ENCODE assay signal across 15 cellular contexts in genomic region chr16:2529961-2530628, GRCh38. TPM values are rescaled to one million over a fixed set of nuclear protein-coding genes. Genes with fewer than 3 reads are reported as not detected.
DNase-seq lines count a peak whose midpoint lies in the region; ATAC-seq, FAIRE-seq and TF ChIP-seq lines count a peak whose summit lies in the region.
"Had no signal": no experiment of that assay in that cellular context is flagged by ENCODE, and none has a peak within 500 bp of the region (broad histone marks: within the 10 kb centered on the region; RNA-seq: fewer than 3 reads in every experiment).

No MANE protein-coding gene starts in this region.

- CTCF ChIA-PET in CD4-positive, alpha-beta memory T cell (lab: Charles Lee; ENCODE audit: partially characterized antibody) = interaction anchor here (1.3 kb wide), 1 partner anchor 9 kb away, joined by 4 read pairs; no protein-coding TSS in a partner anchor
- CTCF ChIA-PET in K562 (lab: Yijun Ruan, JAX; ENCODE audit: low intra/inter-chr PET ratio) = no interaction called here

- peak overlapping the region in 1 of 2 experiments; percentile 64; a peak in 2 of 4 replicates for H3K9ac ChIP-seq in K562 (ENCODE audit: insufficient read depth in 1 of 2, low read depth in 2 of 2, low read length in 2 of 2)

- no peak for TF ChIP-seq RAD21 in K562 (CRISPR knock-in tag; conservative IDR thresholded peaks at IDR 0.05 in 1 of 2, IDR thresholded peaks at IDR 0.05 in 1 of 2)

- ATAC-seq in K562 (no peak), HG02840 (IDR thresholded peaks at IDR 0.05; ENCODE audit: low FRiP score, unreplicated experiment) (no peak), GM19397 (IDR thresholded peaks at IDR 0.05; ENCODE audit: unreplicated experiment) (no peak)

- H3K27ac Mint-ChIP-seq in CD4-positive, alpha-beta memory T cell = peak overlapping the region; percentile 57 to 99 (median 80)
- peak overlapping the region; percentile 16 for H3K27ac Mint-ChIP-seq in mesothelial cell of epicardium

- peaks cover 19% of the 10 kb centered on the region for H3K36me3 ChIP-seq in CD4-positive, alpha-beta memory T cell (ENCODE audit: insufficient read depth, low read length)
- H3K36me3 ChIP-seq in K562 (ENCODE audit: control insufficient read depth, insufficient read depth, low read length) = peaks cover 50% of the 10 kb centered on the region; the same call in 2 of the 3 replicates

- H3K9me3 ChIP-seq in CD4-positive, alpha-beta memory T cell (ENCODE audit: control insufficient read depth in 1 of 2, low read length in 2 of 2) = no peaks in the 10 kb centered on the region
- no peaks in the 10 kb centered on the region for H3K9me3 ChIP-seq in K562 (replicated peaks; ENCODE audit: control insufficient read depth, insufficient read depth, low read depth, low read length)
- H3K9me3 ChIP-seq: Peyer's patch, sigmoid colon had no signal

- no peaks in the 10 kb centered on the region for H4K20me1 ChIP-seq in K562 (replicated peaks; ENCODE audit: control insufficient read depth, insufficient read depth, low read length)

- H3K4me2 ChIP-seq in K562 (ENCODE audit: insufficient read depth, low read length) = no peak overlapping the region

- no peaks in the 10 kb centered on the region for H3K27me3 ChIP-seq in CD4-positive, alpha-beta memory T cell (ENCODE audit: insufficient read depth, low read length)
- no peaks in the 10 kb centered on the region for H3K27me3 ChIP-seq in K562 (ENCODE audit: control insufficient read depth in 2 of 2, insufficient read depth in 2 of 2, low read length in 2 of 2)
- H3K27me3 ChIP-seq: Peyer's patch, sigmoid colon had no signal

- H3K4me1 Mint-ChIP-seq in CD4-positive, alpha-beta memory T cell = peaks cover 6 to 28% (median 14%) of the 10 kb centered on the region in 4 donors
- peaks cover 12% of the 10 kb centered on the region for H3K4me1 Mint-ChIP-seq in mesothelial cell of epicardium

- peaks cover 12% of the 10 kb centered on the region for H3K4me1 ChIP-seq in CD4-positive, alpha-beta memory T cell (ENCODE audit: insufficient read depth, low read length)
- H3K4me1 ChIP-seq in K562 (replicated peaks in 1 of 2; ENCODE audit: control insufficient read depth in 2 of 2, insufficient read depth in 2 of 2, low read length in 2 of 2) = peaks cover 6 to 62% of the 10 kb centered on the region in 2 experiments; a peak in 3 of 5 replicates

- peaks cover 3% of the 10 kb centered on the region for H3K9me1 ChIP-seq in K562 (ENCODE audit: control insufficient read depth, insufficient read depth, low read length)

- FAIRE-seq in K562 (lab: Jason Lieb, UNC) = no peak
- FAIRE-seq: frontal cortex had no signal

- no peak overlapping the region for H3K4me3 ChIP-seq in CD4-positive, alpha-beta memory T cell (ENCODE audit: low read length in 2 of 2)
- no peak overlapping the region for H3K4me3 ChIP-seq in K562
- H3K4me3 ChIP-seq: Peyer's patch, sigmoid colon had no signal

- POLR2A ChIA-PET in CD4-positive, alpha-beta memory T cell (lab: Charles Lee; ENCODE audit: partially characterized antibody) = interaction anchor here (3.5 kb wide), 1 partner anchor 9 kb away, joined by 170 read pairs; the partner anchor contains the start of gene AMDHD2
- POLR2A ChIA-PET in K562 (lab: Yijun Ruan, JAX) = interaction anchor here (0.7 to 3.8 kb wide), 4 partner anchors 9 to 230 kb away, joined by 3 to 45 read pairs (median 9); partner anchors contain the start of gene AMDHD2

- no peak for TF ChIP-seq POLR2A in K562 (conservative IDR thresholded peaks at IDR 0.05)

- no TSS peak for BruUV-seq in K562 (replicated peaks; lab: Mats Ljungman, UMichigan)

- TF ChIP-seq CTCF in K562 (IDR thresholded peaks at IDR 0.05 in 2 of 3, conservative IDR thresholded peaks at IDR 0.05 in 1 of 3; ENCODE audit: insufficient read depth in 2 of 3, low read depth in 1 of 3, low read length in 3 of 3) (no peak), mesothelial cell of epicardium (IDR thresholded peaks at IDR 0.05; ENCODE audit: unreplicated experiment) (no peak)

- no peaks in the 10 kb centered on the region for H3K79me2 ChIP-seq in K562 (ENCODE audit: control insufficient read depth, insufficient read depth, low read length)

- WGBS in K562 (ENCODE audit: insufficient coverage, low coverage, missing lambda C conversion rate) = 87% methylated on average over 14 of the region's 15 CpGs

- DNase-seq in 8988T = peak; percentile 6
- peak in 1 of 5 donors; percentile 36 for DNase-seq in CD4-positive, alpha-beta memory T cell
- no peak for DNase-seq in K562 (ENCODE audit: extremely low read depth in 1 of 4, low spot score in 3 of 4)
- no peak for DNase-seq in mesothelial cell of epicardium (ENCODE audit: low spot score in 2 of 2, unreplicated experiment in 2 of 2)
- DNase-seq in NCI-H82 (lab: John Stamatoyannopoulos, UW) = no peak
- no peak for DNase-seq in NCI-H1436 treated with DMSO at 0.1 percent for 48 hours (lab: John Stamatoyannopoulos, UW)
- DNase-seq: COR-L47; effector memory CD4-positive, alpha-beta T cell; NCI-H1092 treated with DMSO at 0.1 percent for 48 hours; sigmoid colon had no signal

- peaks cover 0 to 8% (median 0%) of the 10 kb centered on the region in 8 donors for H3K9me3 Mint-ChIP-seq in CD4-positive, alpha-beta memory T cell
- no peaks in the 10 kb centered on the region for H3K9me3 Mint-ChIP-seq in mesothelial cell of epicardium

- intact Hi-C loops in CD4-positive, alpha-beta memory T cell (cut with micrococcal nuclease) = loop anchor here (5.0 to 10.0 kb wide), 2 partner anchors 245 to 758 kb away; partner anchors contain the start of genes ELOB, EME2, MRPS34 and NME3
- intact Hi-C loops in K562 (cut with micrococcal nuclease) = no loop called here

- TF ChIP-seq EP300 in K562 (IDR thresholded peaks at IDR 0.05; ENCODE audit: low read length) = no peak

- in situ Hi-C loops in K562 (cut with MboI) = no loop called here

- H3K4me3 Mint-ChIP-seq in CD4-positive, alpha-beta memory T cell = peak overlapping the region in 4 of 8 donors; percentile 13 to 75 (median 50)
- peak overlapping the region; percentile 41 for H3K4me3 Mint-ChIP-seq in mesothelial cell of epicardium

- H2AFZ ChIP-seq in K562 (ENCODE audit: low read depth, low read length) = no peak overlapping the region

- peaks cover 0 to 28% of the 10 kb centered on the region in 2 donors for H3K36me3 Mint-ChIP-seq in CD4-positive, alpha-beta memory T cell
- peaks cover 4% of the 10 kb centered on the region for H3K36me3 Mint-ChIP-seq in mesothelial cell of epicardium

- H3K27ac ChIP-seq in CD4-positive, alpha-beta memory T cell (ENCODE audit: low read depth, low read length) = peak overlapping the region; percentile 91
- no peak overlapping the region for H3K27ac ChIP-seq in K562 (ENCODE audit: extremely low read depth, low read depth, low read length)

- H3K27me3 Mint-ChIP-seq in CD4-positive, alpha-beta memory T cell = peaks cover 0 to 2% of the 10 kb centered on the region in 2 donors
- H3K27me3 Mint-ChIP-seq in mesothelial cell of epicardium (ENCODE audit: low read depth) = no peaks in the 10 kb centered on the region

RNA-seq across cellular contexts. Expression of gene CEMP1, which starts 1.1 kb away (rescaled TPM):
- 1 to 10 TPM; 1.7 to 3.0 TPM for total RNA-seq in CD4-positive, alpha-beta memory T cell
- 1 to 10 TPM; 1.9 to 5.0 TPM for polyA plus RNA-seq in CD4-positive, alpha-beta memory T cell
- 0.21 TPM in 1 of 2 replicates, not detected in the other for total RNA-seq in K562 (2011; cell fraction: chromatin; rRNA removed; ENCODE audit: low replicate concordance)
- total RNA-seq in K562 (2011; cell fraction: nucleolus; rRNA removed) = 0.39 and 0.83 TPM in 2 replicates
- not detected in 2 replicates for total RNA-seq in K562 (2011; cell fraction: nucleoplasm; rRNA removed)
- total RNA-seq in K562 (2014; rRNA removed) (not detected in 2 replicates), K562 (2014; rRNA removed; fragmentation: Illumina TruSeq; extraction: Trizol) (not detected in 2 replicates), K562 (2015; rRNA removed; fragmentation: Illumina TruSeq; extraction: Trizol) (not detected in 2 replicates), K562 (2021) (not detected in 2 replicates), mesothelial cell of epicardium (0.75 to 1.7 TPM (median 1.1 TPM) in 3 replicates)
- polyA plus RNA-seq in K562 (2011; rRNA removed) (not detected in 2 replicates), K562 (2014; fragmentation: Illumina TruSeq; extraction: Trizol) (not detected in 2 replicates), K562 (2014; fragmentation: Nextera tagmentation; extraction: Ambion mirVana) (under 1 TPM in 1 of 2 experiments, not detected in 1; 0.45 TPM), K562 (2014; rRNA removed) (0.05 TPM in 1 of 2 replicates, not detected in the other)
- not detected in 2 replicates for polyA plus RNA-seq in K562 (2011; cell fraction: cytosol; rRNA removed)
- polyA plus RNA-seq in K562 (2011; cell fraction: nucleus; rRNA removed) = 0.11 TPM in 1 of 2 replicates, not detected in the other
- 3.4 TPM in 1 of 2 replicates, not detected in the other for polyA plus RNA-seq in K562 (2012)
- not detected in 2 replicates for polyA minus RNA-seq in K562 (2011; rRNA and poly(A)+ RNA removed)
- polyA minus RNA-seq in K562 (2011; cell fraction: cytosol; rRNA and poly(A)+ RNA removed) = not detected in 2 replicates
- polyA minus RNA-seq in K562 (2011; cell fraction: nucleus; rRNA and poly(A)+ RNA removed) = 0.13 and 0.33 TPM in 2 replicates
- total RNA-seq: NCI-H460, sigmoid colon had no signal

RNA-seq across cellular contexts. Expression of gene PDPK1, which starts 7.7 kb away (rescaled TPM):
- total RNA-seq in CD4-positive, alpha-beta memory T cell = 10 to 100 TPM; 61.2 to 71.3 TPM
- 10 to 100 TPM; 26.4 to 42.1 TPM for polyA plus RNA-seq in CD4-positive, alpha-beta memory T cell
- total RNA-seq in K562 (2011; cell fraction: chromatin; rRNA removed; ENCODE audit: low replicate concordance) = 117 and 145 TPM in 2 replicates
- 53.9 and 57.6 TPM in 2 replicates for total RNA-seq in K562 (2011; cell fraction: nucleolus; rRNA removed)
- total RNA-seq in K562 (2011; cell fraction: nucleoplasm; rRNA removed) = 56.8 and 78.9 TPM in 2 replicates
- total RNA-seq in K562 (2014; rRNA removed) (11.1 and 16.5 TPM in 2 replicates), K562 (2014; rRNA removed; fragmentation: Illumina TruSeq; extraction: Trizol) (18.7 and 20.4 TPM in 2 replicates), K562 (2015; rRNA removed; fragmentation: Illumina TruSeq; extraction: Trizol) (15.2 and 17.1 TPM in 2 replicates), K562 (2021) (37.2 and 38.9 TPM in 2 replicates), mesothelial cell of epicardium (40.4 to 44.6 TPM (median 42.7 TPM) in 3 replicates)
- polyA plus RNA-seq in K562 (2011; rRNA removed) (32.1 and 37.1 TPM in 2 replicates), K562 (2014; fragmentation: Illumina TruSeq; extraction: Trizol) (30.3 and 32.4 TPM in 2 replicates), K562 (2014; fragmentation: Nextera tagmentation; extraction: Ambion mirVana) (1 to 10 TPM; 4.0 to 4.6 TPM), K562 (2014; rRNA removed) (21.3 and 22.3 TPM in 2 replicates)
- 18.7 and 25.8 TPM in 2 replicates for polyA plus RNA-seq in K562 (2011; cell fraction: cytosol; rRNA removed)
- 31.1 and 36.8 TPM in 2 replicates for polyA plus RNA-seq in K562 (2011; cell fraction: nucleus; rRNA removed)
- 16.3 and 20.5 TPM in 2 replicates for polyA plus RNA-seq in K562 (2012)
- polyA minus RNA-seq in K562 (2011; rRNA and poly(A)+ RNA removed) = 40.3 and 44.0 TPM in 2 replicates
- polyA minus RNA-seq in K562 (2011; cell fraction: cytosol; rRNA and poly(A)+ RNA removed) = 13.6 and 19.9 TPM in 2 replicates
- 15.1 and 20.4 TPM in 2 replicates for polyA minus RNA-seq in K562 (2011; cell fraction: nucleus; rRNA and poly(A)+ RNA removed)

RNA-seq across cellular contexts. Expression of gene AMDHD2, which starts 9.9 kb away (rescaled TPM):
- 100 to 1,000 TPM; 114 to 121 TPM for total RNA-seq in CD4-positive, alpha-beta memory T cell
- 10 to 100 TPM; 17.0 to 22.3 TPM for polyA plus RNA-seq in CD4-positive, alpha-beta memory T cell
- total RNA-seq in K562 (2011; cell fraction: chromatin; rRNA removed; ENCODE audit: low replicate concordance) = 56.1 and 256 TPM in 2 replicates
- 207 and 245 TPM in 2 replicates for total RNA-seq in K562 (2011; cell fraction: nucleolus; rRNA removed)
- total RNA-seq in K562 (2011; cell fraction: nucleoplasm; rRNA removed) = 104 and 109 TPM in 2 replicates
- total RNA-seq in K562 (2014; rRNA removed) (39.5 and 48.7 TPM in 2 replicates), K562 (2014; rRNA removed; fragmentation: Illumina TruSeq; extraction: Trizol) (2.0 and 3.6 TPM in 2 replicates), K562 (2015; rRNA removed; fragmentation: Illumina TruSeq; extraction: Trizol) (23.0 and 24.9 TPM in 2 replicates), K562 (2021) (42.3 and 55.1 TPM in 2 replicates), mesothelial cell of epicardium (46.3 to 47.2 TPM (median 46.4 TPM) in 3 replicates)
- polyA plus RNA-seq in K562 (2011; rRNA removed) (11.7 and 19.0 TPM in 2 replicates), K562 (2014; fragmentation: Illumina TruSeq; extraction: Trizol) (10.1 and 18.1 TPM in 2 replicates), K562 (2014; fragmentation: Nextera tagmentation; extraction: Ambion mirVana) (under 1 TPM in 1 of 2 experiments, not detected in 1; 0.38 TPM), K562 (2014; rRNA removed) (54.4 and 56.9 TPM in 2 replicates)
- 12.6 and 34.7 TPM in 2 replicates for polyA plus RNA-seq in K562 (2011; cell fraction: cytosol; rRNA removed)
- 186 and 323 TPM in 2 replicates for polyA plus RNA-seq in K562 (2011; cell fraction: nucleus; rRNA removed)
- polyA plus RNA-seq in K562 (2012) = 37.8 and 57.1 TPM in 2 replicates
- 2.0 and 5.0 TPM in 2 replicates for polyA minus RNA-seq in K562 (2011; rRNA and poly(A)+ RNA removed)
- 11.7 and 14.9 TPM in 2 replicates for polyA minus RNA-seq in K562 (2011; cell fraction: cytosol; rRNA and poly(A)+ RNA removed)
- polyA minus RNA-seq in K562 (2011; cell fraction: nucleus; rRNA and poly(A)+ RNA removed) = 48.8 and 59.8 TPM in 2 replicates

RNA-seq across cellular contexts. Expression of gene ATP6V0C, which starts 16.3 kb away (rescaled TPM):
- total RNA-seq in CD4-positive, alpha-beta memory T cell = 100 to 1,000 TPM; 125 to 129 TPM
- 10 to 100 TPM; 57.5 to 81.6 TPM for polyA plus RNA-seq in CD4-positive, alpha-beta memory T cell
- 30.3 and 91.0 TPM in 2 replicates for total RNA-seq in K562 (2011; cell fraction: chromatin; rRNA removed; ENCODE audit: low replicate concordance)
- total RNA-seq in K562 (2011; cell fraction: nucleolus; rRNA removed) = 132 and 138 TPM in 2 replicates
- 102 and 104 TPM in 2 replicates for total RNA-seq in K562 (2011; cell fraction: nucleoplasm; rRNA removed)
- 28.4 and 48.6 TPM in 2 replicates for total RNA-seq in K562 (2014; rRNA removed)
- 10.2 and 10.8 TPM in 2 replicates for total RNA-seq in K562 (2014; rRNA removed; fragmentation: Illumina TruSeq; extraction: Trizol)
- total RNA-seq in K562 (2015; rRNA removed; fragmentation: Illumina TruSeq; extraction: Trizol) = 22.7 and 24.3 TPM in 2 replicates
- 213 and 228 TPM in 2 replicates for total RNA-seq in K562 (2021)
- polyA plus RNA-seq in K562 (2011; rRNA removed) = 7.1 and 14.1 TPM in 2 replicates
- 28.4 and 49.5 TPM in 2 replicates for polyA plus RNA-seq in K562 (2011; cell fraction: cytosol; rRNA removed)
- 18.4 and 28.6 TPM in 2 replicates for polyA plus RNA-seq in K562 (2011; cell fraction: nucleus; rRNA removed)
- 228 and 237 TPM in 2 replicates for polyA plus RNA-seq in K562 (2012)
- polyA plus RNA-seq in K562 (2014; fragmentation: Illumina TruSeq; extraction: Trizol) = 44.5 and 83.3 TPM in 2 replicates
- polyA plus RNA-seq in K562 (2014; fragmentation: Nextera tagmentation; extraction: Ambion mirVana) = 1 to 10 TPM; 2.9 to 5.2 TPM
- 63.0 and 66.3 TPM in 2 replicates for polyA plus RNA-seq in K562 (2014; rRNA removed)
- polyA minus RNA-seq in K562 (2011; rRNA and poly(A)+ RNA removed) = 4.5 and 5.5 TPM in 2 replicates
- 81.8 and 143 TPM in 2 replicates for polyA minus RNA-seq in K562 (2011; cell fraction: cytosol; rRNA and poly(A)+ RNA removed)
- 8.2 and 10.8 TPM in 2 replicates for polyA minus RNA-seq in K562 (2011; cell fraction: nucleus; rRNA and poly(A)+ RNA removed)
- total RNA-seq in mesothelial cell of epicardium = 143 to 151 TPM (median 149 TPM) in 3 replicates

RNA-seq across cellular contexts. Expression of gene TBC1D24, which starts 55.2 kb away (rescaled TPM):
- total RNA-seq in CD4-positive, alpha-beta memory T cell = 10 to 100 TPM in 1 of 2 experiments, 1 to 10 TPM in 1; 9.6 to 13.7 TPM
- polyA plus RNA-seq in CD4-positive, alpha-beta memory T cell = 1 to 10 TPM; 1.3 to 1.8 TPM
- total RNA-seq in K562 (2011; cell fraction: chromatin; rRNA removed; ENCODE audit: low replicate concordance) = 29.2 and 69.3 TPM in 2 replicates
- 36.9 and 38.2 TPM in 2 replicates for total RNA-seq in K562 (2011; cell fraction: nucleolus; rRNA removed)
- total RNA-seq in K562 (2011; cell fraction: nucleoplasm; rRNA removed) = 27.0 and 36.9 TPM in 2 replicates
- 7.2 and 13.4 TPM in 2 replicates for total RNA-seq in K562 (2014; rRNA removed)
- total RNA-seq in K562 (2014; rRNA removed; fragmentation: Illumina TruSeq; extraction: Trizol) = 4.2 and 4.9 TPM in 2 replicates
- 9.1 and 11.2 TPM in 2 replicates for total RNA-seq in K562 (2015; rRNA removed; fragmentation: Illumina TruSeq; extraction: Trizol)
- total RNA-seq in K562 (2021) = 22.6 and 24.3 TPM in 2 replicates
- polyA plus RNA-seq in K562 (2011; rRNA removed) = 5.7 and 9.4 TPM in 2 replicates
- polyA plus RNA-seq in K562 (2011; cell fraction: cytosol; rRNA removed) = 7.1 and 12.3 TPM in 2 replicates
- 22.9 and 34.2 TPM in 2 replicates for polyA plus RNA-seq in K562 (2011; cell fraction: nucleus; rRNA removed)
- 8.5 and 9.1 TPM in 2 replicates for polyA plus RNA-seq in K562 (2012)
- 7.2 and 9.4 TPM in 2 replicates for polyA plus RNA-seq in K562 (2014; fragmentation: Illumina TruSeq; extraction: Trizol)
- 1 to 10 TPM; 1.7 to 4.2 TPM for polyA plus RNA-seq in K562 (2014; fragmentation: Nextera tagmentation; extraction: Ambion mirVana)
- 8.3 and 9.3 TPM in 2 replicates for polyA plus RNA-seq in K562 (2014; rRNA removed)
- polyA minus RNA-seq in K562 (2011; rRNA and poly(A)+ RNA removed) = 6.5 and 9.7 TPM in 2 replicates
- polyA minus RNA-seq in K562 (2011; cell fraction: cytosol; rRNA and poly(A)+ RNA removed) = 13.1 and 14.3 TPM in 2 replicates
- polyA minus RNA-seq in K562 (2011; cell fraction: nucleus; rRNA and poly(A)+ RNA removed) = 12.5 and 15.3 TPM in 2 replicates
- total RNA-seq in mesothelial cell of epicardium = 24.2 to 25.0 TPM (median 24.7 TPM) in 3 replicates
